In genomic region chr15:58393196-58393790, GRCh38 we compare ENCODE assay signal across 16 cellular contexts. TPM values are rescaled to one million over a fixed set of nuclear protein-coding genes. Genes with fewer than 3 reads are reported as not detected.
DNase-seq lines count a peak whose midpoint lies in the region; ATAC-seq, FAIRE-seq and TF ChIP-seq lines count a peak whose summit lies in the region.
"Had no signal": no experiment of that assay in that cellular context is flagged by ENCODE, and none has a peak within 500 bp of the region (broad histone marks: within the 10 kb centered on the region; RNA-seq: fewer than 3 reads in every experiment).

No MANE protein-coding gene starts in this region.

- H3K9me2 ChIP-seq in PC-9 (ENCODE audit: insufficient read depth): no peaks in the 10 kb centered on the region

- no peaks in the 10 kb centered on the region for H3K79me2 ChIP-seq in PC-9 (ENCODE audit: low read depth)

- H3K27ac Mint-ChIP-seq in activated CD4-positive, alpha-beta memory T cell treated with anti-CD3 and anti-CD28 coated beads for 36 hours: no peak overlapping the region

- no peak for TF ChIP-seq POLR2A in IMR-90 (IDR thresholded peaks at IDR 0.05; ENCODE audit: low read depth, low read length)

- no peak for FAIRE-seq in kidney (lab: Jason Lieb, UNC)
- FAIRE-seq: frontal cortex had no signal

- H3K9me3 ChIP-seq in IMR-90 (ENCODE audit: control insufficient read depth, insufficient read depth, low read length) (no peaks in the 10 kb centered on the region), PC-9 (ENCODE audit: insufficient read depth, low read depth) (peaks cover 3% of the 10 kb centered on the region; the same call in 1 of the 2 replicates), kidney (ENCODE audit: control insufficient read depth in 1 of 2, low read length in 2 of 2) (no peaks in the 10 kb centered on the region), BE2C (no peaks in the 10 kb centered on the region)
- H3K9me3 ChIP-seq: testis had no signal

- H3K14ac ChIP-seq in IMR-90 (replicated peaks; ENCODE audit: low read depth, low read length): peak overlapping the region; percentile 1; the same call in 1 of the 2 replicates

- H2AK9ac ChIP-seq in IMR-90 (replicated peaks; ENCODE audit: low read depth, low read length, poor library complexity): no peak overlapping the region

- H3K9me3 Mint-ChIP-seq in activated CD4-positive, alpha-beta memory T cell treated with anti-CD3 and anti-CD28 coated beads for 36 hours: no peaks in the 10 kb centered on the region
- H3K9me3 Mint-ChIP-seq: immature natural killer cell had no signal

- no peak overlapping the region for H3K23ac ChIP-seq in IMR-90 (ENCODE audit: low read depth, low read length)

- H3K4me3 ChIP-seq in IMR-90 (ENCODE audit: insufficient read depth, low read depth, low read length): no peak overlapping the region
- H3K4me3 ChIP-seq in PC-9: no peak overlapping the region
- H3K4me3 ChIP-seq in kidney (ENCODE audit: low read length in 2 of 2): no peak overlapping the region
- no peak overlapping the region for H3K4me3 ChIP-seq in BE2C (ENCODE audit: low read depth, low read length)
- H3K4me3 ChIP-seq: SK-N-MC, testis had no signal

- H2BK5ac ChIP-seq in IMR-90 (ENCODE audit: low read depth, low read length, poor library complexity, severe bottlenecking): no peak overlapping the region

- TF ChIP-seq CTCF in IMR-90 (conservative IDR thresholded peaks at IDR 0.05; ENCODE audit: low read depth, low read length): no peak
- TF ChIP-seq CTCF in PC-9 (conservative IDR thresholded peaks at IDR 0.05): no peak
- no peak for TF ChIP-seq CTCF in kidney (IDR thresholded peaks at IDR 0.05; ENCODE audit: borderline replicate concordance, extremely low read depth, insufficient read depth)
- no peak for TF ChIP-seq CTCF in BE2C (IDR thresholded peaks at IDR 0.05; ENCODE audit: low read depth, low read length)

- H3F3A ChIP-seq in PC-9 (ENCODE audit: insufficient read depth, low read depth): peaks cover 41% of the 10 kb centered on the region

- H3K18ac ChIP-seq in IMR-90 (ENCODE audit: low read depth, low read length): no peak overlapping the region

- H3K9me1 ChIP-seq in IMR-90 (ENCODE audit: insufficient read depth, low read length): peaks cover 12% of the 10 kb centered on the region

- intact Hi-C loops in IMR-90 (cut with micrococcal nuclease): no loop called here
- intact Hi-C loops in PC-9 (cut with micrococcal nuclease; ENCODE audit: unreplicated experiment): loop anchor here (1.0 to 5.0 kb wide), 2 partner anchors 158 to 474 kb away; no protein-coding TSS in a partner anchor
- intact Hi-C loops in kidney (cut with DNase I): no loop called here
- intact Hi-C loops in activated CD4-positive, alpha-beta memory T cell treated with anti-CD3 and anti-CD28 coated beads for 36 hours (cut with micrococcal nuclease): no loop called here

- H2AFZ ChIP-seq in IMR-90 (replicated peaks; ENCODE audit: low read length, poor library complexity): no peak overlapping the region
- no peak overlapping the region for H2AFZ ChIP-seq in PC-9

- H4K20me1 ChIP-seq in IMR-90 (ENCODE audit: insufficient read depth, low read length) (no peaks in the 10 kb centered on the region), PC-9 (ENCODE audit: insufficient read depth) (no peaks in the 10 kb centered on the region)

- H4K5ac ChIP-seq in IMR-90 (ENCODE audit: low read depth, low read length): no peak overlapping the region; the same call in 1 of the 2 replicates

- TF ChIP-seq RAD21 in IMR-90 (IDR thresholded peaks at IDR 0.05; ENCODE audit: low read length): no peak

- H4K91ac ChIP-seq in IMR-90 (ENCODE audit: insufficient read depth, low read depth, low read length): no peak overlapping the region

- dilution Hi-C loops in IMR-90 (cut with HindIII; ENCODE audit: low sequenced_read_pairs, unreplicated experiment): no loop called here

- H2AK5ac ChIP-seq in IMR-90 (ENCODE audit: low read depth, low read length): peak overlapping the region; percentile 39; the same call in 1 of the 2 replicates

- H2BK15ac ChIP-seq in IMR-90 (ENCODE audit: low read depth, low read length): no peak overlapping the region; the same call in 1 of the 3 replicates

- no peak for ATAC-seq in IMR-90 (ENCODE audit: low read depth)
- no peak for ATAC-seq in GM19351 (IDR thresholded peaks at IDR 0.05; ENCODE audit: unreplicated experiment)
- ATAC-seq: HCT116 had no signal

- H4K8ac ChIP-seq in IMR-90 (ENCODE audit: low read depth in 2 of 2, low read length in 2 of 2): peak overlapping the region in 1 of 2 experiments; percentile 29; a peak in 1 of 4 replicates

- H3K36me3 ChIP-seq in IMR-90 (ENCODE audit: control insufficient read depth, insufficient read depth, low read length): no peaks in the 10 kb centered on the region
- H3K36me3 ChIP-seq in PC-9 (ENCODE audit: low read depth): no peaks in the 10 kb centered on the region
- no peaks in the 10 kb centered on the region for H3K36me3 ChIP-seq in kidney (ENCODE audit: control insufficient read depth in 1 of 2, insufficient read depth in 2 of 2, low read length in 2 of 2)
- H3K36me3 ChIP-seq in BE2C: no peaks in the 10 kb centered on the region

- no peak overlapping the region for H3K4me2 ChIP-seq in IMR-90 (ENCODE audit: low read depth, low read length)
- H3K4me2 ChIP-seq in PC-9: peak overlapping the region; percentile 69

- DNase-seq in IMR-90: peak; percentile 30
- DNase-seq in PC-9: peak; percentile 13 to 47
- no peak for DNase-seq in kidney
- peak; percentile 42 for DNase-seq in retina
- DNase-seq in BE2C: no peak
- no peak for DNase-seq in dermis blood vessel endothelial cell
- no peak for DNase-seq in activated CD4-positive, alpha-beta memory T cell treated with anti-CD3 and anti-CD28 coated beads for 36 hours
- DNase-seq: activated effector memory CD4-positive, alpha-beta T cell treated with anti-CD3 and anti-CD28 coated beads, Interleukin-2, amount 50 U/mL, for 16 hours; effector CD8-positive, alpha-beta T cell; immature natural killer cell; NCI-H1930; testis had no signal

- BruUV-seq in IMR-90 (replicated peaks; lab: Mats Ljungman, UMichigan) (no TSS peak), PC-9 (replicated peaks; lab: Mats Ljungman, UMichigan) (no TSS peak)

- H3K27me3 Mint-ChIP-seq in activated CD4-positive, alpha-beta memory T cell treated with anti-CD3 and anti-CD28 coated beads for 36 hours: peaks cover 1% of the 10 kb centered on the region

- POLR2A ChIA-PET in IMR-90 (lab: Charles Lee; ENCODE audit: unreplicated experiment) (no interaction called here), PC-9 (lab: Charles Lee; ENCODE audit: unreplicated experiment) (interaction anchor here (0.5 to 1.4 kb wide), 10 partner anchors 29 to 976 kb away, joined by 3 to 16 read pairs (median 6); no protein-coding TSS in a partner anchor)
- POLR2A ChIA-PET in activated CD4-positive, alpha-beta memory T cell treated with anti-CD3 and anti-CD28 coated beads for 36 hours (lab: Charles Lee): no interaction called here

- H3K56ac ChIP-seq in IMR-90 (ENCODE audit: extremely low read depth, insufficient read depth, low read length): no peak overlapping the region

- H3K9ac ChIP-seq in IMR-90 (ENCODE audit: low read depth, low read length) (no peak overlapping the region), kidney (ENCODE audit: low read length in 2 of 2) (peak overlapping the region in 1 of 2 donors; percentile 15)

- H3K79me1 ChIP-seq in IMR-90 (ENCODE audit: low read depth in 1 of 2, low read length in 2 of 2): no peaks in the 10 kb centered on the region

- peak overlapping the region; percentile 9; the same call in 1 of the 2 replicates for H3K4ac ChIP-seq in IMR-90 (ENCODE audit: low read depth, low read length)

- 33% methylated on average over 1 of the region's 5 CpGs; no CpG with 5 or more reads in 1 of the 2 experiments for WGBS in IMR-90 (ENCODE audit: extremely low coverage in 2 of 2, insufficient read length in 1 of 2), 2 experiments

- H2BK20ac ChIP-seq in IMR-90 (ENCODE audit: low read depth, low read length): no peak overlapping the region

- in situ Hi-C loops in IMR-90 (cut with MboI; ENCODE audit: low sequenced_read_pairs): no loop called here

- H3K4me1 Mint-ChIP-seq in activated CD4-positive, alpha-beta memory T cell treated with anti-CD3 and anti-CD28 coated beads for 36 hours (ENCODE audit: low read depth): no peaks in the 10 kb centered on the region
- H3K4me1 Mint-ChIP-seq: immature natural killer cell had no signal

- CTCF ChIA-PET in IMR-90 (lab: Yijun Ruan, JAX) (no interaction called here), PC-9 (lab: Charles Lee) (interaction anchor here (1.2 kb wide), 1 partner anchor 124 kb away, joined by 3 read pairs; no protein-coding TSS in a partner anchor)
- CTCF ChIA-PET in activated CD4-positive, alpha-beta memory T cell treated with anti-CD3 and anti-CD28 coated beads for 36 hours (lab: Charles Lee): no interaction called here

- H3K27me3 ChIP-seq in IMR-90 (ENCODE audit: control insufficient read depth, insufficient read depth, low read length): no peaks in the 10 kb centered on the region
- no peaks in the 10 kb centered on the region for H3K27me3 ChIP-seq in PC-9 (ENCODE audit: insufficient read depth, low read depth)
- H3K27me3 ChIP-seq in BE2C: no peaks in the 10 kb centered on the region
- H3K27me3 ChIP-seq: testis had no signal

- H2BK120ac ChIP-seq in IMR-90 (ENCODE audit: low read depth, low read length): peak overlapping the region; percentile 51; the same call in 1 of the 2 replicates

- no peak overlapping the region for H3K4me3 Mint-ChIP-seq in activated CD4-positive, alpha-beta memory T cell treated with anti-CD3 and anti-CD28 coated beads for 36 hours
- H3K4me3 Mint-ChIP-seq: immature natural killer cell had no signal

- H3K4me1 ChIP-seq in IMR-90 (ENCODE audit: control insufficient read depth, insufficient read depth, low read length) (peaks cover 16% of the 10 kb centered on the region), PC-9 (replicated peaks; ENCODE audit: insufficient read depth) (peaks cover 93% of the 10 kb centered on the region), kidney (ENCODE audit: control insufficient read depth in 1 of 2, insufficient read depth in 1 of 2, low read depth in 1 of 2, low read length in 2 of 2) (peaks cover 0 to 5% of the 10 kb centered on the region in 2 donors), BE2C (no peaks in the 10 kb centered on the region)
- H3K4me1 ChIP-seq: testis had no signal

- H3K27ac ChIP-seq in IMR-90 (ENCODE audit: insufficient read depth, low read length) (no peak overlapping the region), PC-9 (peak overlapping the region; percentile 97), kidney (ENCODE audit: low read depth in 2 of 2, low read length in 2 of 2) (peak overlapping the region; percentile 66 to 67)
- H3K27ac ChIP-seq: SK-N-MC, testis had no signal

- no peaks in the 10 kb centered on the region for H3K36me3 Mint-ChIP-seq in activated CD4-positive, alpha-beta memory T cell treated with anti-CD3 and anti-CD28 coated beads for 36 hours
- H3K36me3 Mint-ChIP-seq: immature natural killer cell had no signal

RNA-seq across cellular contexts. Expression of gene LIPC, which starts 38.5 kb away (rescaled TPM):
- total RNA-seq in IMR-90 (2012; rRNA removed) (under 0.01 TPM in 1 of 2 replicates, not detected in the other), PC-9 (2021) (not detected in 2 replicates), kidney (9.9 TPM), dermis blood vessel endothelial cell (0.14 and 0.34 TPM in 2 replicates)
- polyA plus RNA-seq in IMR-90 (2012; rRNA removed) (0.07 and 0.14 TPM in 2 replicates), kidney (ENCODE audit: insufficient read depth, low read depth, low replicate concordance) (21.6 TPM)
- polyA plus RNA-seq in IMR-90 (2012; cell fraction: cytosol; rRNA removed): 0.05 and 0.19 TPM in 2 replicates
- polyA plus RNA-seq in IMR-90 (2012; cell fraction: nucleus; rRNA removed; ENCODE audit: low replicate concordance): 0.12 TPM in 1 of 2 replicates, not detected in the other
- not detected for polyA plus RNA-seq in BE2C (2012; ENCODE audit: insufficient read depth, insufficient read length, low read depth)
- total RNA-seq in activated CD4-positive, alpha-beta memory T cell treated with anti-CD3 and anti-CD28 coated beads for 36 hours: not detected
- total RNA-seq: frontal cortex had no signal

Comparison
In these comparisons a context has a peak if more than half of its experiments do, and no peak if none do; other contexts are left out.
1. DNase-seq: peak in IMR-90 (single experiment), PC-9 (2 of 2) and retina (single experiment); none in kidney (single experiment), BE2C (single experiment), dermis blood vessel endothelial cell (single experiment) and activated CD4-positive, alpha-beta memory T cell treated with anti-CD3 and anti-CD28 coated beads for 36 hours (single experiment).